ENCODE assay signal across 8 cellular contexts in the genomic region with DNA sequence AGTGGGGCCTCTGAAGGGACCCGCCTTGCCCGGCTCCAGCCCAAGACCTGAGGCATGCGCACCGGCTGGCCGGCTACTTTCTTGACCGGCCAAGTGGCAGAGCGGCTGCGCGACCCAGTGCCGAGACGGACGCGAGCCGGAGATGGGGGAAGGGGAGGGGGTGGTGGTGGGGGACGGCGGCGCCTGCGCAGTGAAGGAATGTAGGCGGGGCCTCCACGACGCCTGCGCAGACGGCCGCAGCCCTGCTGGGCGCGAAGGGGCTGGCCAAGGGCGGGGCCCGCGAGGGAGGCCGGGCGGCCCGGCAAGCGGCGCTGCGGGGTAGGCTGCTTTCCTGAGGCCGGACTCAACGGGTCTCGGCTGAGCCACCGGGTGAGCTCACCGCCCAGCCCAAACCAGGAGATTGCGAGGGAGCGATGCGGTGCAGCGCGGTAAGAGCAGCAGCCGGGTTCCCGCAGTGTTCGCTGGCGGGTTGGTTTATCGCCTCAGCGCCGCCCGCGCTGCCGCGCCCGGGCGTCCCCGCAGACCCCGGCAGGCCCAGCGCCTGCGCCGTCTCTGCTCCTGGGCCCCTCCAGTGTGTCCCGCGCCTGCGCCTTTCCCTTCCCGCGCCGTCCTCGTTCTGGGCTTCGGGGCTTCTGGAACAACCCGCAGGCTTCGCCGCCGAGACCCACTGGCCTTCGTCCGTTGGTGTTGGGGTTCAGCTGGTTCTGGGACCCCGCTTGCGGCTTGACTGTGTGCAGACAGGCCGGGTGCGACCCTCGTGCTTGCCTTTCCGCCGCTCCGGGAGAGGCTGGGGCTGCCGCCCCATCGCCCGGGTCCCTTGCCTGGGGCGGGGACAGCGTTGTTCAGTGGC. TPM values are rescaled to one million over a fixed set of nuclear protein-coding genes. Genes with fewer than 3 reads are reported as not detected.
DNase-seq lines count a peak whose midpoint lies in the region; ATAC-seq and TF ChIP-seq lines count a peak whose summit lies in the region.

A gene with protein sequence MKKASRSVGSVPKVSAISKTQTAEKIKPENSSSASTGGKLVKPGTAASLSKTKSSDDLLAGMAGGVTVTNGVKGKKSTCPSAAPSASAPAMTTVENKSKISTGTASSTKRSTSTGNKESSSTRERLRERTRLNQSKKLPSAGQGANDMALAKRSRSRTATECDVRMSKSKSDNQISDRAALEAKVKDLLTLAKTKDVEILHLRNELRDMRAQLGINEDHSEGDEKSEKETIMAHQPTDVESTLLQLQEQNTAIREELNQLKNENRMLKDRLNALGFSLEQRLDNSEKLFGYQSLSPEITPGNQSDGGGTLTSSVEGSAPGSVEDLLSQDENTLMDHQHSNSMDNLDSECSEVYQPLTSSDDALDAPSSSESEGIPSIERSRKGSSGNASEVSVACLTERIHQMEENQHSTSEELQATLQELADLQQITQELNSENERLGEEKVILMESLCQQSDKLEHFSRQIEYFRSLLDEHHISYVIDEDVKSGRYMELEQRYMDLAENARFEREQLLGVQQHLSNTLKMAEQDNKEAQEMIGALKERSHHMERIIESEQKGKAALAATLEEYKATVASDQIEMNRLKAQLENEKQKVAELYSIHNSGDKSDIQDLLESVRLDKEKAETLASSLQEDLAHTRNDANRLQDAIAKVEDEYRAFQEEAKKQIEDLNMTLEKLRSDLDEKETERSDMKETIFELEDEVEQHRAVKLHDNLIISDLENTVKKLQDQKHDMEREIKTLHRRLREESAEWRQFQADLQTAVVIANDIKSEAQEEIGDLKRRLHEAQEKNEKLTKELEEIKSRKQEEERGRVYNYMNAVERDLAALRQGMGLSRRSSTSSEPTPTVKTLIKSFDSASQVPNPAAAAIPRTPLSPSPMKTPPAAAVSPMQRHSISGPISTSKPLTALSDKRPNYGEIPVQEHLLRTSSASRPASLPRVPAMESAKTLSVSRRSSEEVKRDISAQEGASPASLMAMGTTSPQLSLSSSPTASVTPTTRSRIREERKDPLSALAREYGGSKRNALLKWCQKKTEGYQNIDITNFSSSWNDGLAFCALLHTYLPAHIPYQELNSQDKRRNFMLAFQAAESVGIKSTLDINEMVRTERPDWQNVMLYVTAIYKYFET (plus strand): TSS at position 276 of the 850 bp plus-strand sequence. CDS start 31,401 bp downstream, outside the sequence.

- H3K27ac Mint-ChIP-seq in activated naive CD4-positive, alpha-beta T cell treated with anti-CD3 and anti-CD28 coated beads for 36 hours, result peak within 1 kb of the TSS; percentile 87

- no peaks in the 10 kb centered on the region for H3K9me3 ChIP-seq in gastroesophageal sphincter

- TF ChIP-seq CTCF in HFF-Myc (IDR thresholded peaks at IDR 0.05; ENCODE audit: low read depth, low read length, missing control alignments), result no peak
- TF ChIP-seq CTCF in gastroesophageal sphincter (IDR thresholded peaks at IDR 0.05), result peak in 3 of 4 experiments; percentile 19 to 40 (median 21)

- H3K4me1 ChIP-seq in gastroesophageal sphincter, result peaks cover 2 to 45% (median 21%) of the 10 kb centered on the region in 3 donors

- intact Hi-C loops in activated naive CD4-positive, alpha-beta T cell treated with anti-CD3 and anti-CD28 coated beads for 36 hours (cut with micrococcal nuclease), result loop anchor here (1.0 to 10.0 kb wide), 4 partner anchors 32 to 794 kb away; a partner anchor contains a TSS

- H3K27me3 ChIP-seq in gastroesophageal sphincter, result no peaks in the 10 kb centered on the region

- H3K4me3 Mint-ChIP-seq in activated naive CD4-positive, alpha-beta T cell treated with anti-CD3 and anti-CD28 coated beads for 36 hours, result peak within 1 kb of the TSS; percentile 89

- H3K36me3 Mint-ChIP-seq in activated naive CD4-positive, alpha-beta T cell treated with anti-CD3 and anti-CD28 coated beads for 36 hours (ENCODE audit: low read depth), result peaks cover 7% of the 10 kb centered on the region

- no peaks in the 10 kb centered on the region for H3K9me3 Mint-ChIP-seq in activated naive CD4-positive, alpha-beta T cell treated with anti-CD3 and anti-CD28 coated beads for 36 hours

- H3K36me3 ChIP-seq in gastroesophageal sphincter, result no peaks in the 10 kb centered on the region

- CTCF ChIA-PET in activated naive CD4-positive, alpha-beta T cell treated with anti-CD3 and anti-CD28 coated beads for 36 hours (lab: Charles Lee), result interaction anchor here (3.3 kb wide), 1 partner anchor 14 kb away, joined by 14 read pairs; no protein-coding TSS in a partner anchor

- TF ChIP-seq EP300 in gastroesophageal sphincter (IDR thresholded peaks at IDR 0.05), result no peak

- H3K4me3 ChIP-seq in HFF-Myc (replicated peaks; ENCODE audit: low read depth, low read length), result peak within 1 kb of the TSS; percentile 96
- peak within 1 kb of the TSS; percentile 75 to 77 for H3K4me3 ChIP-seq in gastroesophageal sphincter

- no CpG with 5 or more reads among the region's 90 CpGs for WGBS in gastroesophageal sphincter (ENCODE audit: low coverage in 1 of 2), 2 donors

- no peaks in the 10 kb centered on the region for H3K27me3 Mint-ChIP-seq in activated naive CD4-positive, alpha-beta T cell treated with anti-CD3 and anti-CD28 coated beads for 36 hours (ENCODE audit: low read depth)

- DNase-seq in GM04504 (ENCODE audit: low read depth) (peak; percentile 85), HFF-Myc (ENCODE audit: extremely low read depth, low read depth) (no peak), MV-4-11 (lab: John Stamatoyannopoulos, UW) (peak; percentile 78), SK-N-DZ (ENCODE audit: low spot score) (peak; percentile 89), nucleus accumbens (lab: John Stamatoyannopoulos, UW) (peak in 55 of 56 donors; percentile 38 to 98 (median 91)), superior temporal gyrus (ENCODE audit: extremely low spot score) (peak; percentile 90)
- peak; percentile 91 for DNase-seq in activated naive CD4-positive, alpha-beta T cell treated with anti-CD3 and anti-CD28 coated beads for 36 hours

- peak within 1 kb of the TSS; percentile 85 to 97 (median 94) for H3K27ac ChIP-seq in gastroesophageal sphincter

- peak; percentile 96 for ATAC-seq in gastroesophageal sphincter

- peak; percentile 96 for TF ChIP-seq POLR2A in gastroesophageal sphincter (IDR thresholded peaks at IDR 0.05)

- peaks cover 36% of the 10 kb centered on the region for H3K4me1 Mint-ChIP-seq in activated naive CD4-positive, alpha-beta T cell treated with anti-CD3 and anti-CD28 coated beads for 36 hours (ENCODE audit: low read depth)

RNA-seq across cellular contexts. Expression of the gene that starts here (rescaled TPM):
- polyA plus RNA-seq in SK-N-DZ (2014; cell fraction: cytosol; rRNA removed), result 27.1 and 32.5 TPM in 2 replicates
- 30.9 and 33.0 TPM in 2 replicates for polyA plus RNA-seq in SK-N-DZ (2014; cell fraction: nucleus; rRNA removed)
- 10 to 100 TPM; 33.5 to 35.7 TPM for total RNA-seq in activated naive CD4-positive, alpha-beta T cell treated with anti-CD3 and anti-CD28 coated beads for 36 hours
- 100 to 1,000 TPM in 2 of 4 donors, 10 to 100 TPM in 2; 62.3 to 110 (median 92.5) TPM for total RNA-seq in gastroesophageal sphincter
